26 cellular contexts compared by ENCODE assay signal in the genomic region with DNA sequence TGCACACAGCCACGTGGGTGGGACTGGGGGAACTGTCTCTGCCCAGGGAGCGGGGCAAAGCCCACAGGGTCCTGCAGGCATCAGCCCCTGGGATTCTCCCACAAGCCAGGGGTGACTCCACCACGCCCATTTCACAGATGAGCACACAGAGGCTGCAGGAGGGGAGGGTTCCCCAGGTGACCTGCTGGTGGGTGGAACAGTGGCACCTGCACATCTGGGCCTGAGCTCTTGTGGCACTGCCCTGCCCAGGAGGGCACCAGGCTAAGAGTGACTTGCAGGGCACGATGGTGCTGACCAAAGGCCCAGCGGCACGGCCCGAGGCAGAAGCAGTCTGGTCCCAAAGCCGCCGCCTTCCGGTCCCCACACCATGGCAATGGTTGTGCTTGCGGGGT. TPM values are rescaled to one million over a fixed set of nuclear protein-coding genes. Genes with fewer than 3 reads are reported as not detected.
DNase-seq lines count a peak whose midpoint lies in the region; ATAC-seq and TF ChIP-seq lines count a peak whose summit lies in the region.
"Had no signal": no experiment of that assay in that cellular context is flagged by ENCODE, and none has a peak within 500 bp of the region (broad histone marks: within the 10 kb centered on the region; RNA-seq: fewer than 3 reads in every experiment).

No MANE protein-coding gene starts in this region.

- no peak for ATAC-seq in activated CD8-positive, alpha-beta T cell treated with anti-CD3 and anti-CD28 coated beads, Interleukin-2, amount 10 ng/mL, durations not matched to agents 7 days and 5 days
- ATAC-seq: activated T-helper 17 cell treated with anti-CD3 and anti-CD28 coated beads, Interleukin-2, amount 50 U/mL, for 72 hours; HCT116; PC-3; right cardiac atrium; stimulated activated naive CD8-positive, alpha-beta T cell treated with anti-CD3 and anti-CD28 coated beads, Interleukin-15, amount 100 ng/mL, for 72 hours had no signal

- WGBS in esophagus squamous epithelium, 2 donors = no CpG with 5 or more reads among the region's 11 CpGs

- H3K27ac Mint-ChIP-seq in Calu3 (ENCODE audit: unreplicated experiment) (no peak overlapping the region), HFFc6 (no peak overlapping the region)
- H3K27ac Mint-ChIP-seq in activated CD8-positive, alpha-beta T cell treated with anti-CD3 and anti-CD28 coated beads, Interleukin-2, amount 10 ng/mL, durations not matched to agents 7 days and 5 days = no peak overlapping the region
- H3K27ac Mint-ChIP-seq: activated naive CD4-positive, alpha-beta T cell treated with anti-CD3 and anti-CD28 coated beads, Interleukin-2, amount 10 ng/mL, durations not matched to agents 7 days and 5 days; activated T-helper 17 cell treated with anti-CD3 and anti-CD28 coated beads, Interleukin-2, amount 50 U/mL, for 72 hours; stimulated activated naive CD8-positive, alpha-beta T cell treated with anti-CD3 and anti-CD28 coated beads, Interleukin-15, amount 100 ng/mL, for 72 hours; T-helper 2 cell treated with Interferon-gamma antibody and Interleukin-4, amounts not matched to agents 5 μg/mL and 100 μg/mL, for 36 hours had no signal

- H3K4me3 ChIP-seq in esophagus squamous epithelium (no peak overlapping the region), rectal smooth muscle tissue (ENCODE audit: low read length) (no peak overlapping the region)
- H3K4me3 ChIP-seq: adrenal gland, pancreas, spleen had no signal

- BruUV-seq in Calu3 (replicated peaks; lab: Mats Ljungman, UMichigan) = no TSS peak

- H3K4me1 ChIP-seq in esophagus squamous epithelium (peaks cover 13 to 90% (median 46%) of the 10 kb centered on the region in 3 donors), rectal smooth muscle tissue (ENCODE audit: control insufficient read depth, insufficient read depth, low read length) (peaks cover 44% of the 10 kb centered on the region)
- H3K4me1 ChIP-seq: pancreas had no signal

- H3K27me3 Mint-ChIP-seq in Calu3 (ENCODE audit: unreplicated experiment) = no peaks in the 10 kb centered on the region
- peaks cover 4% of the 10 kb centered on the region for H3K27me3 Mint-ChIP-seq in HFFc6 (ENCODE audit: insufficient read depth)
- H3K27me3 Mint-ChIP-seq in activated CD8-positive, alpha-beta T cell treated with anti-CD3 and anti-CD28 coated beads, Interleukin-2, amount 10 ng/mL, durations not matched to agents 7 days and 5 days (ENCODE audit: low read depth) = no peaks in the 10 kb centered on the region
- H3K27me3 Mint-ChIP-seq: activated naive CD4-positive, alpha-beta T cell treated with anti-CD3 and anti-CD28 coated beads, Interleukin-2, amount 10 ng/mL, durations not matched to agents 7 days and 5 days; activated T-helper 17 cell treated with anti-CD3 and anti-CD28 coated beads, Interleukin-2, amount 50 U/mL, for 72 hours; stimulated activated naive CD8-positive, alpha-beta T cell treated with anti-CD3 and anti-CD28 coated beads, Interleukin-15, amount 100 ng/mL, for 72 hours had no signal

- CTCF ChIA-PET in Calu3 (lab: Charles Lee) (interaction anchor here (1.0 to 4.8 kb wide), 3 partner anchors 10 to 24 kb away, joined by 3 to 26 read pairs (median 6); no protein-coding TSS in a partner anchor), RWPE1 (lab: Yijun Ruan, JAX) (interaction anchor here (1.9 kb wide), 1 partner anchor 18 kb away, joined by 4 read pairs; no protein-coding TSS in a partner anchor)
- CTCF ChIA-PET in activated CD8-positive, alpha-beta T cell treated with anti-CD3 and anti-CD28 coated beads, Interleukin-2, amount 10 ng/mL, durations not matched to agents 7 days and 5 days (lab: Charles Lee) = interaction anchor here (1.1 to 1.3 kb wide), 2 partner anchors 18 to 22 kb away, joined by 3 read pairs; no protein-coding TSS in a partner anchor

- no peaks in the 10 kb centered on the region for H3K9me3 Mint-ChIP-seq in Calu3 (ENCODE audit: low read depth, unreplicated experiment)
- H3K9me3 Mint-ChIP-seq in HFFc6 = no peaks in the 10 kb centered on the region
- H3K9me3 Mint-ChIP-seq in activated CD8-positive, alpha-beta T cell treated with anti-CD3 and anti-CD28 coated beads, Interleukin-2, amount 10 ng/mL, durations not matched to agents 7 days and 5 days (ENCODE audit: insufficient read depth) = no peaks in the 10 kb centered on the region
- H3K9me3 Mint-ChIP-seq: activated naive CD4-positive, alpha-beta T cell treated with anti-CD3 and anti-CD28 coated beads, Interleukin-2, amount 10 ng/mL, durations not matched to agents 7 days and 5 days; activated T-helper 17 cell treated with anti-CD3 and anti-CD28 coated beads, Interleukin-2, amount 50 U/mL, for 72 hours; neural crest cell; stimulated activated naive CD8-positive, alpha-beta T cell treated with anti-CD3 and anti-CD28 coated beads, Interleukin-15, amount 100 ng/mL, for 72 hours; T-helper 2 cell treated with Interferon-gamma antibody and Interleukin-4, amounts not matched to agents 5 μg/mL and 100 μg/mL, for 36 hours had no signal

- H3K27me3 ChIP-seq in esophagus squamous epithelium (no peaks in the 10 kb centered on the region), rectal smooth muscle tissue (ENCODE audit: control insufficient read depth, insufficient read depth, low read length) (no peaks in the 10 kb centered on the region)
- H3K27me3 ChIP-seq: adrenal gland, pancreas, spleen had no signal

- no peak overlapping the region for H3K9ac ChIP-seq in rectal smooth muscle tissue (ENCODE audit: low read length)

- peaks cover 50% of the 10 kb centered on the region for H3K4me1 Mint-ChIP-seq in Calu3 (ENCODE audit: low read depth, unreplicated experiment)
- peaks cover 37% of the 10 kb centered on the region for H3K4me1 Mint-ChIP-seq in HFFc6 (ENCODE audit: low read depth)
- H3K4me1 Mint-ChIP-seq in activated CD8-positive, alpha-beta T cell treated with anti-CD3 and anti-CD28 coated beads, Interleukin-2, amount 10 ng/mL, durations not matched to agents 7 days and 5 days (ENCODE audit: low read depth) = peaks cover 22% of the 10 kb centered on the region

- no peak for TF ChIP-seq POLR2A in esophagus squamous epithelium (IDR thresholded peaks at IDR 0.05)

- intact Hi-C loops in Calu3 (cut with micrococcal nuclease; ENCODE audit: unreplicated experiment) = no loop called here
- intact Hi-C loops in esophagus squamous epithelium (cut with DNase I) = no loop called here

- DNase-seq in Calu3 = no peak
- no peak for DNase-seq in RWPE1 (ENCODE audit: low spot score)
- DNase-seq in esophagus squamous epithelium (lab: John Stamatoyannopoulos, UW) = no peak
- no peak for DNase-seq in HFFc6
- no peak for DNase-seq in GM13976 (ENCODE audit: low spot score)
- no peak for DNase-seq in activated CD8-positive, alpha-beta T cell treated with anti-CD3 and anti-CD28 coated beads, Interleukin-2, amount 10 ng/mL, durations not matched to agents 7 days and 5 days
- DNase-seq: activated naive CD4-positive, alpha-beta T cell treated with anti-CD3 and anti-CD28 coated beads, Interleukin-2, amount 10 ng/mL, durations not matched to agents 7 days and 5 days; cerebellar nuclear complex; DMS53; hypothalamus; IMR-90; NCI-H1048; NCI-H1694; NCI-H510A; PC-3; right cardiac atrium; spleen; stimulated activated CD8-positive, alpha-beta memory T cell treated with anti-CD3 and anti-CD28 coated beads, Interleukin-4, amount 100 ng/mL, for 48 hours; stimulated activated naive CD8-positive, alpha-beta T cell treated with anti-CD3 and anti-CD28 coated beads, Interleukin-15, amount 100 ng/mL, for 72 hours had no signal

- POLR2A ChIA-PET in RWPE1 (lab: Yijun Ruan, JAX; ENCODE audit: low non-redundant PET) = no interaction called here
- POLR2A ChIA-PET in activated CD8-positive, alpha-beta T cell treated with anti-CD3 and anti-CD28 coated beads, Interleukin-2, amount 10 ng/mL, durations not matched to agents 7 days and 5 days (lab: Charles Lee) = interaction anchor here (0.6 to 0.7 kb wide), 2 partner anchors 32 to 402 kb away, joined by 3 to 4 read pairs; no protein-coding TSS in a partner anchor

- H3K4me3 Mint-ChIP-seq in Calu3 (ENCODE audit: low read depth, unreplicated experiment) (peak overlapping the region; percentile 28), HFFc6 (no peak overlapping the region)
- H3K4me3 Mint-ChIP-seq in activated CD8-positive, alpha-beta T cell treated with anti-CD3 and anti-CD28 coated beads, Interleukin-2, amount 10 ng/mL, durations not matched to agents 7 days and 5 days = no peak overlapping the region
- H3K4me3 Mint-ChIP-seq: activated naive CD4-positive, alpha-beta T cell treated with anti-CD3 and anti-CD28 coated beads, Interleukin-2, amount 10 ng/mL, durations not matched to agents 7 days and 5 days; activated T-helper 17 cell treated with anti-CD3 and anti-CD28 coated beads, Interleukin-2, amount 50 U/mL, for 72 hours; neural crest cell; stimulated activated naive CD8-positive, alpha-beta T cell treated with anti-CD3 and anti-CD28 coated beads, Interleukin-15, amount 100 ng/mL, for 72 hours; T-helper 2 cell treated with Interferon-gamma antibody and Interleukin-4, amounts not matched to agents 5 μg/mL and 100 μg/mL, for 36 hours had no signal

- peaks cover 46% of the 10 kb centered on the region for H3K36me3 Mint-ChIP-seq in Calu3 (ENCODE audit: insufficient read depth, unreplicated experiment)
- H3K36me3 Mint-ChIP-seq in HFFc6 (ENCODE audit: low read depth) = peaks cover 12% of the 10 kb centered on the region
- H3K36me3 Mint-ChIP-seq in activated CD8-positive, alpha-beta T cell treated with anti-CD3 and anti-CD28 coated beads, Interleukin-2, amount 10 ng/mL, durations not matched to agents 7 days and 5 days (ENCODE audit: low read depth) = peaks cover 6% of the 10 kb centered on the region

- TF ChIP-seq CTCF in Calu3 (IDR thresholded peaks at IDR 0.05; ENCODE audit: unreplicated experiment) (no peak), RWPE1 (conservative IDR thresholded peaks at IDR 0.05; ENCODE audit: low read depth) (no peak), esophagus squamous epithelium (IDR thresholded peaks at IDR 0.05) (no peak), HFFc6 (IDR thresholded peaks at IDR 0.05) (no peak), GM13976 (IDR thresholded peaks at IDR 0.05; ENCODE audit: borderline replicate concordance, control extremely low read depth, extremely low read depth, insufficient read depth, missing control alignments) (no peak)

- H3K36me3 ChIP-seq in esophagus squamous epithelium (peaks cover 0 to 41% (median 0%) of the 10 kb centered on the region in 3 donors), rectal smooth muscle tissue (ENCODE audit: control insufficient read depth, insufficient read depth, low read length) (no peaks in the 10 kb centered on the region)
- H3K36me3 ChIP-seq: adrenal gland, pancreas had no signal

- H3K27ac ChIP-seq in RWPE1 (peak overlapping the region; percentile 51), esophagus squamous epithelium (peak overlapping the region in 3 of 4 donors; percentile 59 to 86 (median 78)), rectal smooth muscle tissue (ENCODE audit: low read depth, low read length) (peak overlapping the region; percentile 97)
- H3K27ac ChIP-seq: adrenal gland had no signal

- no peaks in the 10 kb centered on the region for H3K9me3 ChIP-seq in esophagus squamous epithelium
- H3K9me3 ChIP-seq: adrenal gland, pancreas had no signal

- in situ Hi-C loops in GM13976 (cut with MboI; ENCODE audit: low sequenced_read_pairs, unreplicated experiment) = no loop called here

RNA-seq across cellular contexts. Expression of gene PIEZO1, which starts 23.9 kb away (rescaled TPM):
- total RNA-seq in Calu3 (2022) (177 and 199 TPM in 2 replicates), esophagus squamous epithelium (100 to 1,000 TPM in 2 of 4 donors, 10 to 100 TPM in 2; 46.0 to 131 (median 103) TPM)
- 100 to 1,000 TPM; 238 to 293 (median 264) TPM for total RNA-seq in HFFc6 (2021; fragmentation: NEBNext Ultra II Directional; extraction: Animal tissue kit (Norgen Biotek cat#: 25700))
- 100 to 1,000 TPM; 226 to 230 TPM for total RNA-seq in activated CD8-positive, alpha-beta T cell treated with anti-CD3 and anti-CD28 coated beads, Interleukin-2, amount 10 ng/mL, durations not matched to agents 7 days and 5 days

RNA-seq across cellular contexts. Expression of gene CDT1, which starts 42.5 kb away (rescaled TPM):
- 74.8 and 82.5 TPM in 2 replicates for total RNA-seq in Calu3 (2022)
- 10 to 100 TPM in 3 of 4 donors, 1 to 10 TPM in 1; 7.7 to 20.7 (median 11.2) TPM for total RNA-seq in esophagus squamous epithelium
- total RNA-seq in HFFc6 (2021; fragmentation: NEBNext Ultra II Directional; extraction: Animal tissue kit (Norgen Biotek cat#: 25700)) = 10 to 100 TPM; 13.3 to 28.2 (median 22.2) TPM
- 100 to 1,000 TPM; 126 to 132 TPM for total RNA-seq in activated CD8-positive, alpha-beta T cell treated with anti-CD3 and anti-CD28 coated beads, Interleukin-2, amount 10 ng/mL, durations not matched to agents 7 days and 5 days

RNA-seq across cellular contexts. Expression of gene APRT, which starts 50.6 kb away (rescaled TPM):
- total RNA-seq in Calu3 (2022) = 203 and 207 TPM in 2 replicates
- total RNA-seq in esophagus squamous epithelium = 100 to 1,000 TPM; 186 to 314 (median 250) TPM
- total RNA-seq in HFFc6 (2021; fragmentation: NEBNext Ultra II Directional; extraction: Animal tissue kit (Norgen Biotek cat#: 25700)) = 100 to 1,000 TPM; 123 to 163 (median 130) TPM
- 100 to 1,000 TPM; 140 to 141 TPM for total RNA-seq in activated CD8-positive, alpha-beta T cell treated with anti-CD3 and anti-CD28 coated beads, Interleukin-2, amount 10 ng/mL, durations not matched to agents 7 days and 5 days

RNA-seq across cellular contexts. Expression of gene CTU2, which starts 54.8 kb away (rescaled TPM):
- 39.5 and 49.1 TPM in 2 replicates for total RNA-seq in Calu3 (2022)
- total RNA-seq in esophagus squamous epithelium = 10 to 100 TPM in 1 of 4 donors, 1 to 10 TPM in 3; 4.4 to 13.2 (median 6.3) TPM
- 10 to 100 TPM; 26.2 to 37.0 (median 33.2) TPM for total RNA-seq in HFFc6 (2021; fragmentation: NEBNext Ultra II Directional; extraction: Animal tissue kit (Norgen Biotek cat#: 25700))
- 10 to 100 TPM; 27.5 to 29.2 TPM for total RNA-seq in activated CD8-positive, alpha-beta T cell treated with anti-CD3 and anti-CD28 coated beads, Interleukin-2, amount 10 ng/mL, durations not matched to agents 7 days and 5 days

RNA-seq across cellular contexts. Expression of gene RNF166, which starts 54.9 kb away (rescaled TPM):
- total RNA-seq in Calu3 (2022) (33.3 and 34.3 TPM in 2 replicates), esophagus squamous epithelium (10 to 100 TPM in 2 of 4 donors, 1 to 10 TPM in 2; 7.1 to 16.8 (median 9.6) TPM)
- total RNA-seq in HFFc6 (2021; fragmentation: NEBNext Ultra II Directional; extraction: Animal tissue kit (Norgen Biotek cat#: 25700)) = 10 to 100 TPM; 10.3 to 18.3 (median 13.2) TPM
- total RNA-seq in activated CD8-positive, alpha-beta T cell treated with anti-CD3 and anti-CD28 coated beads, Interleukin-2, amount 10 ng/mL, durations not matched to agents 7 days and 5 days = 100 to 1,000 TPM; 144 to 166 TPM
